Comparison of ENCODE assay signal across 33 cellular contexts in the genomic region with DNA sequence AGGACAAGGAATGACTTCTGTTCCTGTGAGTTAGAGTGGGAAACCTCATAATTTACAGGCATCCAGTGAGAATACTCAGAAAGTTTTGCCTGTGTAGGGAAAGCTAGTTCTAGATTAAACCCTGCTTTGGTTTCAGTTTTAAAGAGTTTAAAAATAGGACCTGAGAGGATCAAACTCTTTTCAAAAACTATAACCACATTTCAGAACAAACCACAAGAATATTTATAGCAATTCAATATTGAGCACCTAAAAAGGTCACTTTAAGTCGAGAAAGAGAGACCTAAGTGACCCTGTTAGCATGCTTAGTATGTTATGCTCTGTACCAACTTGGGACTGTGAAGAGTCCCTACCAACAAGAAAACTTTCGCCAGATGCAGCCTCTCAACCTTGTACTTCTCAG. TPM values are rescaled to one million over a fixed set of nuclear protein-coding genes. Genes with fewer than 3 reads are reported as not detected.
"Had no signal": no experiment of that assay in that cellular context is flagged by ENCODE, and none has a peak within 500 bp of the region (broad histone marks: within the 10 kb centered on the region; RNA-seq: fewer than 3 reads in every experiment).

No MANE protein-coding gene starts in this region.

- DNase-seq: activated B cell treated with CpG ODN at 0.5 μM for 24 hours; activated CD4-positive, alpha-beta memory T cell treated with anti-CD3 and anti-CD28 coated beads for 36 hours; activated CD4-positive, alpha-beta T cell treated with anti-CD3 and anti-CD28 coated beads for 4 hours; activated CD4-positive, alpha-beta T cell treated with anti-CD3 and anti-CD28 coated beads, Interleukin-2, amount 50 U/mL, for 1 hour; activated CD4-positive, CD25-positive, alpha-beta regulatory T cell treated with anti-CD3 and anti-CD28 coated beads, Interleukin-2, amount 50 U/mL, for 72 hours; activated CD8-positive, alpha-beta memory T cell treated with anti-CD3 and anti-CD28 coated beads, Interleukin-2, amount 50 U/mL, for 4 hours; activated gamma-delta T cell treated with Interleukin-2 at 50 U/mL for 16 hours; activated naive CD4-positive, alpha-beta T cell treated with anti-CD3 and anti-CD28 coated beads for 36 hours; activated naive CD8-positive, alpha-beta T cell treated with anti-CD3 and anti-CD28 coated beads, Interleukin-2, amount 50 U/mL, for 24 hours; activated T-cell treated with anti-CD3 and anti-CD28 coated beads for 4 hours; activated T-cell treated with anti-CD3 and anti-CD28 coated beads, Interleukin-2, amount 50 U/mL, for 4 hours; anterior cingulate cortex; brain microvascular endothelial cell; central memory CD4-positive, alpha-beta T cell; MG63; MV-4-11; NCI-H1092; NCI-H1417; NCI-H187 treated with DMSO at 0.1 percent for 48 hours; NCI-H2081 treated with DMSO at 0.1 percent for 48 hours; NCI-H345; NCI-H524 treated with DMSO at 0.1 percent for 48 hours; NCI-H748 treated with DMSO at 0.1 percent for 48 hours; Right ventricle myocardium superior; SW 1271; T-helper 1 cell; T-helper 2 cell; T-helper 9 cell had no signal

- FAIRE-seq: colon had no signal

- H3K9me3 ChIP-seq: MG63 had no signal

- H3K27me3 ChIP-seq: brain microvascular endothelial cell, MG63 had no signal

- ATAC-seq: activated naive CD8-positive, alpha-beta T cell treated with anti-CD3 and anti-CD28 coated beads, Interleukin-2, amount 50 U/mL, for 24 hours; activated T-cell treated with anti-CD3 and anti-CD28 coated beads, Interleukin-2, amount 50 U/mL, for 4 hours had no signal

- H3K27ac Mint-ChIP-seq: activated B cell treated with CpG ODN at 0.5 μM for 24 hours; activated CD4-positive, alpha-beta memory T cell treated with anti-CD3 and anti-CD28 coated beads for 36 hours; activated naive CD4-positive, alpha-beta T cell treated with anti-CD3 and anti-CD28 coated beads for 36 hours; activated naive CD8-positive, alpha-beta T cell; activated naive CD8-positive, alpha-beta T cell treated with anti-CD3 and anti-CD28 coated beads, Interleukin-2, amount 50 U/mL, for 24 hours; activated T-helper 1 cell treated with anti-CD3 and anti-CD28 coated beads, Interleukin-12 subunit alpha, Interleukin-12 subunit beta, Interleukin-2, Interleukin-4 antibody, amounts not matched to agents 30 ng/mL and 10 ng/mL and 1 ng/mL, durations not matched to agents 14 hours and 24 hours and 36 hours had no signal

- H3K36me3 Mint-ChIP-seq: activated CD4-positive, alpha-beta memory T cell treated with anti-CD3 and anti-CD28 coated beads for 36 hours; activated naive CD8-positive, alpha-beta T cell had no signal

- H3K27me3 Mint-ChIP-seq: activated B cell treated with CpG ODN at 0.5 μM for 24 hours; activated CD4-positive, alpha-beta memory T cell treated with anti-CD3 and anti-CD28 coated beads for 36 hours; activated naive CD8-positive, alpha-beta T cell; activated naive CD8-positive, alpha-beta T cell treated with anti-CD3 and anti-CD28 coated beads, Interleukin-2, amount 50 U/mL, for 24 hours had no signal

- H3K27ac ChIP-seq: brain microvascular endothelial cell, VCaP had no signal

- H3K4me3 ChIP-seq: MG63 had no signal

- H3K4me3 Mint-ChIP-seq: activated B cell treated with CpG ODN at 0.5 μM for 24 hours; activated CD4-positive, alpha-beta memory T cell treated with anti-CD3 and anti-CD28 coated beads for 36 hours; activated naive CD4-positive, alpha-beta T cell treated with anti-CD3 and anti-CD28 coated beads for 36 hours; activated naive CD8-positive, alpha-beta T cell; activated naive CD8-positive, alpha-beta T cell treated with anti-CD3 and anti-CD28 coated beads, Interleukin-2, amount 50 U/mL, for 24 hours; activated T-cell treated with anti-CD3 and anti-CD28 coated beads, Interleukin-2, amount 50 U/mL, for 4 hours; activated T-helper 1 cell treated with anti-CD3 and anti-CD28 coated beads, Interleukin-12 subunit alpha, Interleukin-12 subunit beta, Interleukin-2, Interleukin-4 antibody, amounts not matched to agents 30 ng/mL and 10 ng/mL and 1 ng/mL, durations not matched to agents 14 hours and 24 hours and 36 hours had no signal

- H3K36me3 ChIP-seq: brain microvascular endothelial cell, MG63 had no signal

- H3K4me1 Mint-ChIP-seq: activated B cell treated with CpG ODN at 0.5 μM for 24 hours; activated naive CD8-positive, alpha-beta T cell treated with anti-CD3 and anti-CD28 coated beads, Interleukin-2, amount 50 U/mL, for 24 hours had no signal

- H3K9me3 Mint-ChIP-seq: activated CD4-positive, alpha-beta memory T cell treated with anti-CD3 and anti-CD28 coated beads for 36 hours; activated naive CD8-positive, alpha-beta T cell treated with anti-CD3 and anti-CD28 coated beads, Interleukin-2, amount 50 U/mL, for 24 hours; activated T-cell treated with anti-CD3 and anti-CD28 coated beads, Interleukin-2, amount 50 U/mL, for 4 hours; activated T-helper 1 cell treated with anti-CD3 and anti-CD28 coated beads, Interleukin-12 subunit alpha, Interleukin-12 subunit beta, Interleukin-2, Interleukin-4 antibody, amounts not matched to agents 30 ng/mL and 10 ng/mL and 1 ng/mL, durations not matched to agents 14 hours and 24 hours and 36 hours had no signal

RNA-seq across cellular contexts. Expression of a gene that starts 17.4 kb away (rescaled TPM):
- total RNA-seq: activated B cell treated with CpG ODN at 0.5 μM for 24 hours; activated CD4-positive, alpha-beta memory T cell treated with anti-CD3 and anti-CD28 coated beads for 36 hours; activated naive CD4-positive, alpha-beta T cell treated with anti-CD3 and anti-CD28 coated beads for 36 hours; activated T-helper 1 cell treated with anti-CD3 and anti-CD28 coated beads, Interleukin-12 subunit alpha, Interleukin-12 subunit beta, Interleukin-2, Interleukin-4 antibody, amounts not matched to agents 30 ng/mL and 10 ng/mL and 1 ng/mL, durations not matched to agents 14 hours and 24 hours and 36 hours; OCI-LY7 had no signal
